8 cellular contexts compared by ENCODE assay signal in the genomic region with DNA sequence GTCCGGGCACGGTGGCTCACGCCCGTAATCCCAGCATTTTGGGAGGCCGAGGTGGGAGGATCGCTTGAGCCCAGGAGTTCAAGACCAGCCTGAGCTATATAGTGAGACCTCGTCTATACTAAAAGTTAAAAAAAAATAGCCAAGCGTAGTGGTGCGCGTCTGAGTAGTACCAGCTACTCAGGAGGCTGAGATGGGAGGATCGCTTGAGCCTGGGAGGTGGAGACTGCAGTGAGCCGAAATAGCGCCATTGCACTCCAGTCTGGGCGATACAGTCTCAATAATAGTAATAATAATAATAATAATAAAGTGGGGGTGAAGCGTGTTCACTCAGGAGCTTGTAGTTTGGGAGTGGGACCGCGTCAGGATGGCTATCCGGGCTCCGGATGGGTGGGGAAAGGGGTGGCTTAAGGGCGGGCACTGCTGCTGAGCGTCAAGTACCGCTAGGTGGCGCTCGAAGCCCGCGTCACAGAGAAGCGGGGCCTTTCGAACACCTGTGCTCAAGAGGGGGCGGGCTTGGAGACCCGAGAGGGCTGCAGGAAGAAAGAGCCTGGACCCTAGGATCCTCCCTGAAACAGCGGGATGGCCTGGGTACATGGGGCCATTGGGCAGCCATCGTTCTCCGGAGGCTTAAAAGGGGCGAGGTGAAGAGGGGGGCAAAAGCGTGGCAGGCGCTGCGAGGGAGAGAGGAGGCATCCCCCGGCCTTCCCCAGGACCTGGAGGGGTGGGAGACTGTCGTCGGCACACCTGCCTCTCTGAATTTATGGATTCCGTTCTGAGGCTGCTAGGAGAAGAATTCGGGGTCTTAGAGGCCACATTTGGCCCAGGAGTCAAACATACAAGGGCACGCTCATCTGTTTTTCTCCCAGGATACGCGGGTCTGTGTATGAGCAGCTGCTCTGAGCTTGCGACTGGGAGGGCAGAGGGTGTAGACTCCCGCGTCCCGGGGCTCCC. TPM values are rescaled to one million over a fixed set of nuclear protein-coding genes. Genes with fewer than 3 reads are reported as not detected.
DNase-seq lines count a peak whose midpoint lies in the region; ATAC-seq and TF ChIP-seq lines count a peak whose summit lies in the region.

No MANE protein-coding gene starts in this region.

- peak overlapping the region; percentile 55 for H3K4me3 Mint-ChIP-seq in activated naive CD4-positive, alpha-beta T cell treated with anti-CD3 and anti-CD28 coated beads for 36 hours

- no peaks in the 10 kb centered on the region for H3K9me3 Mint-ChIP-seq in activated naive CD4-positive, alpha-beta T cell treated with anti-CD3 and anti-CD28 coated beads for 36 hours

- no peak for TF ChIP-seq POLR2A in sigmoid colon (IDR thresholded peaks at IDR 0.05)

- DNase-seq in KG1 (lab: John Stamatoyannopoulos, UW) (peak; percentile 61), cardiac muscle cell (ENCODE audit: low read depth in 1 of 2, low spot score in 1 of 2) (peak; percentile 54 to 86), sigmoid colon (no peak), GF-D8 (lab: John Stamatoyannopoulos, UW) (no peak)
- peak; percentile 81 for DNase-seq in activated naive CD4-positive, alpha-beta T cell treated with anti-CD3 and anti-CD28 coated beads for 36 hours

- CTCF ChIA-PET in activated naive CD4-positive, alpha-beta T cell treated with anti-CD3 and anti-CD28 coated beads for 36 hours (lab: Charles Lee): interaction anchor here (0.6 to 6.4 kb wide), 64 partner anchors 9 to 570 kb away, joined by 3 to 75 read pairs (median 4); partner anchors contain the start of gene FBXW4

- 9 to 12% methylated on average over 49 of the region's 49 CpGs for WGBS in sigmoid colon, 2 donors

- H3K9me3 ChIP-seq in cardiac muscle cell (ENCODE audit: low read depth): no peaks in the 10 kb centered on the region
- no peaks in the 10 kb centered on the region for H3K9me3 ChIP-seq in sigmoid colon

- H3K36me3 ChIP-seq in cardiac muscle cell (no peaks in the 10 kb centered on the region), sigmoid colon (no peaks in the 10 kb centered on the region)

- H3K4me1 Mint-ChIP-seq in activated naive CD4-positive, alpha-beta T cell treated with anti-CD3 and anti-CD28 coated beads for 36 hours (ENCODE audit: low read depth): peaks cover 32% of the 10 kb centered on the region

- H3K4me1 ChIP-seq in cardiac muscle cell (ENCODE audit: low read depth) (peaks cover 6% of the 10 kb centered on the region), sigmoid colon (peaks cover 0 to 50% (median 45%) of the 10 kb centered on the region in 4 donors)

- no peaks in the 10 kb centered on the region for H3K36me3 Mint-ChIP-seq in activated naive CD4-positive, alpha-beta T cell treated with anti-CD3 and anti-CD28 coated beads for 36 hours (ENCODE audit: low read depth)

- H3K4me3 ChIP-seq in cardiac muscle cell: no peak overlapping the region
- no peak overlapping the region for H3K4me3 ChIP-seq in sigmoid colon

- H3K27ac ChIP-seq in cardiac muscle cell (no peak overlapping the region), sigmoid colon (no peak overlapping the region)

- TF ChIP-seq EP300 in sigmoid colon (IDR thresholded peaks at IDR 0.05): no peak

- intact Hi-C loops in activated naive CD4-positive, alpha-beta T cell treated with anti-CD3 and anti-CD28 coated beads for 36 hours (cut with micrococcal nuclease): loop anchor here (1.0 to 5.0 kb wide), 7 partner anchors 24 to 566 kb away; no protein-coding TSS in a partner anchor
- intact Hi-C loops in sigmoid colon (cut with DNase I): loop anchor here (2.0 to 10.0 kb wide), 4 partner anchors 78 to 570 kb away; partner anchors contain the start of gene NPM3

- TF ChIP-seq CTCF in GM12874 (IDR thresholded peaks at IDR 0.05; ENCODE audit: insufficient read depth, low read depth, low read length): peak; percentile 92
- peak; percentile 81 for TF ChIP-seq CTCF in cardiac muscle cell (IDR thresholded peaks at IDR 0.05; ENCODE audit: low read depth, low read length)
- peak; percentile 57 to 95 (median 73) for TF ChIP-seq CTCF in sigmoid colon (IDR thresholded peaks at IDR 0.05)

- ATAC-seq in SK-N-SH treated with all-trans-retinoic acid at 6 μM for 48 hours (peak; percentile 80), GM19467 (IDR thresholded peaks at IDR 0.05; ENCODE audit: unreplicated experiment) (no peak)

- H3K27ac Mint-ChIP-seq in activated naive CD4-positive, alpha-beta T cell treated with anti-CD3 and anti-CD28 coated beads for 36 hours: no peak overlapping the region

- H3K27me3 Mint-ChIP-seq in activated naive CD4-positive, alpha-beta T cell treated with anti-CD3 and anti-CD28 coated beads for 36 hours (ENCODE audit: low read depth): peaks cover 72% of the 10 kb centered on the region

- H3K27me3 ChIP-seq in cardiac muscle cell (peaks cover 99% of the 10 kb centered on the region), sigmoid colon (peaks cover 55 to 99% (median 91%) of the 10 kb centered on the region in 3 donors)

TF ChIP-seq in SK-N-SH treated with all-trans-retinoic acid at 6 μM for 48 hours, 23 proteins besides CTCF, POLR2A, EP300 and RAD21:
- no peak for TF ChIP-seq ARNTL (CRISPR knock-in tag; IDR thresholded peaks at IDR 0.05; ENCODE audit: borderline replicate concordance, low read depth)
- no peak for TF ChIP-seq TCF4 (CRISPR knock-in tag; IDR thresholded peaks at IDR 0.05; ENCODE audit: borderline replicate concordance)
- no peak for TF ChIP-seq ZFP3 (CRISPR knock-in tag; IDR thresholded peaks at IDR 0.05)
- no peak for TF ChIP-seq ZFP30 (CRISPR knock-in tag; IDR thresholded peaks at IDR 0.05)
- no peak for TF ChIP-seq ISL1 (CRISPR knock-in tag; IDR thresholded peaks at IDR 0.05)
- no peak for TF ChIP-seq ESRRG (CRISPR knock-in tag; IDR thresholded peaks at IDR 0.05)
- TF ChIP-seq BACH2 (CRISPR knock-in tag; IDR thresholded peaks at IDR 0.05; ENCODE audit: borderline replicate concordance): no peak
- TF ChIP-seq PATZ1 (CRISPR knock-in tag; IDR thresholded peaks at IDR 0.05; ENCODE audit: borderline replicate concordance): no peak
- no peak for TF ChIP-seq RARB (CRISPR knock-in tag; IDR thresholded peaks at IDR 0.05)
- TF ChIP-seq, protein P1, sequence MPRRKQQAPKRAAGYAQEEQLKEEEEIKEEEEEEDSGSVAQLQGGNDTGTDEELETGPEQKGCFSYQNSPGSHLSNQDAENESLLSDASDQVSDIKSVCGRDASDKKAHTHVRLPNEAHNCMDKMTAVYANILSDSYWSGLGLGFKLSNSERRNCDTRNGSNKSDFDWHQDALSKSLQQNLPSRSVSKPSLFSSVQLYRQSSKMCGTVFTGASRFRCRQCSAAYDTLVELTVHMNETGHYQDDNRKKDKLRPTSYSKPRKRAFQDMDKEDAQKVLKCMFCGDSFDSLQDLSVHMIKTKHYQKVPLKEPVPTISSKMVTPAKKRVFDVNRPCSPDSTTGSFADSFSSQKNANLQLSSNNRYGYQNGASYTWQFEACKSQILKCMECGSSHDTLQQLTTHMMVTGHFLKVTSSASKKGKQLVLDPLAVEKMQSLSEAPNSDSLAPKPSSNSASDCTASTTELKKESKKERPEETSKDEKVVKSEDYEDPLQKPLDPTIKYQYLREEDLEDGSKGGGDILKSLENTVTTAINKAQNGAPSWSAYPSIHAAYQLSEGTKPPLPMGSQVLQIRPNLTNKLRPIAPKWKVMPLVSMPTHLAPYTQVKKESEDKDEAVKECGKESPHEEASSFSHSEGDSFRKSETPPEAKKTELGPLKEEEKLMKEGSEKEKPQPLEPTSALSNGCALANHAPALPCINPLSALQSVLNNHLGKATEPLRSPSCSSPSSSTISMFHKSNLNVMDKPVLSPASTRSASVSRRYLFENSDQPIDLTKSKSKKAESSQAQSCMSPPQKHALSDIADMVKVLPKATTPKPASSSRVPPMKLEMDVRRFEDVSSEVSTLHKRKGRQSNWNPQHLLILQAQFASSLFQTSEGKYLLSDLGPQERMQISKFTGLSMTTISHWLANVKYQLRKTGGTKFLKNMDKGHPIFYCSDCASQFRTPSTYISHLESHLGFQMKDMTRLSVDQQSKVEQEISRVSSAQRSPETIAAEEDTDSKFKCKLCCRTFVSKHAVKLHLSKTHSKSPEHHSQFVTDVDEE (CRISPR knock-in tag; IDR thresholded peaks at IDR 0.05): no peak
- TF ChIP-seq CREB5 (CRISPR knock-in tag; IDR thresholded peaks at IDR 0.05; ENCODE audit: low read depth): no peak
- no peak for TF ChIP-seq SNAI2 (CRISPR knock-in tag; IDR thresholded peaks at IDR 0.05)

RNA-seq across cellular contexts. Expression of gene LBX1, which starts 14.5 kb away (rescaled TPM):
- total RNA-seq in activated naive CD4-positive, alpha-beta T cell treated with anti-CD3 and anti-CD28 coated beads for 36 hours: not detected
- not detected in 2 replicates for total RNA-seq in cardiac muscle cell
- polyA plus RNA-seq in cardiac muscle cell: not detected in 2 replicates
- not detected for total RNA-seq in sigmoid colon
- not detected for polyA plus RNA-seq in sigmoid colon

Comparison
In these comparisons a context has a peak if more than half of its experiments do, and no peak if none do; other contexts are left out.
1. DNase-seq: peak in KG1 (single experiment), activated naive CD4-positive, alpha-beta T cell treated with anti-CD3 and anti-CD28 coated beads for 36 hours (single experiment) and cardiac muscle cell (2 of 2); none in sigmoid colon (single experiment) and GF-D8 (single experiment).
2. Peak in every context shown above with its lines, with median percentiles within 50 percentile points of each other: CTCF ChIP-seq.